In genomic region chr7:150898475-150899011, GRCh38 we compare ENCODE assay signal across 9 cellular contexts. TPM values are rescaled to one million over a fixed set of nuclear protein-coding genes. Genes with fewer than 3 reads are reported as not detected.
DNase-seq lines count a peak whose midpoint lies in the region; TF ChIP-seq lines count a peak whose summit lies in the region.
"Had no signal": no experiment of that assay in that cellular context is flagged by ENCODE, and none has a peak within 500 bp of the region (broad histone marks: within the 10 kb centered on the region; RNA-seq: fewer than 3 reads in every experiment).

No MANE protein-coding gene starts in this region.

- no peaks in the 10 kb centered on the region for H3K36me3 ChIP-seq in H7 (replicated peaks; ENCODE audit: control insufficient read depth, insufficient read depth, low read length)

- H3K4me3 ChIP-seq in H7 (ENCODE audit: insufficient read depth, low read depth, low read length) (no peak overlapping the region), WI38 (ENCODE audit: low read depth, low read length) (no peak overlapping the region)

- peak; percentile 66 for DNase-seq in EH (ENCODE audit: low read depth)
- peak; percentile 86 for DNase-seq in H7
- peak; percentile 31 for DNase-seq in NCI-H187 treated with DMSO at 0.1 percent for 48 hours (lab: John Stamatoyannopoulos, UW)
- DNase-seq in T47D (ENCODE audit: low read depth in 1 of 2, low spot score in 1 of 2) = peak; percentile 61 to 66
- DNase-seq in iris pigment epithelial cell (ENCODE audit: low read depth) = peak; percentile 50
- DNase-seq in stimulated activated CD4-positive, alpha-beta T cell treated with anti-CD3 and anti-CD28 coated beads, Interleukin-1b, Interleukin-23, amount 100 ng/mL, for 24 hours (ENCODE audit: low read depth in 4 of 4, low spot score in 1 of 4) = peak; percentile 63 to 72 (median 70)
- DNase-seq in NOMO-1 treated with dmso at 0.1 percent for 144 hours (lab: John Stamatoyannopoulos, UW; ENCODE audit: unreplicated experiment) = no peak

- TF ChIP-seq CTCF in WI38 (IDR thresholded peaks at IDR 0.05; ENCODE audit: low read depth, low read length) = peak; percentile 80

- in situ Hi-C loops in T47D (cut with HindIII; ENCODE audit: low pct_unique_long_range_greater_than_20kb, low sequenced_read_pairs) = no loop called here

- H3K27me3 ChIP-seq in H7 (ENCODE audit: control insufficient read depth, insufficient read depth, low read length) = peaks cover 16% of the 10 kb centered on the region

RNA-seq across cellular contexts. Expression of gene AOC1, which starts 46.2 kb away (rescaled TPM):
- not detected in 2 replicates for total RNA-seq in H7 (2014; rRNA removed; shearing (Covaris generic))
- total RNA-seq: glomerular endothelial cell had no signal
